16 cellular contexts compared by ENCODE assay signal in the genomic region with DNA sequence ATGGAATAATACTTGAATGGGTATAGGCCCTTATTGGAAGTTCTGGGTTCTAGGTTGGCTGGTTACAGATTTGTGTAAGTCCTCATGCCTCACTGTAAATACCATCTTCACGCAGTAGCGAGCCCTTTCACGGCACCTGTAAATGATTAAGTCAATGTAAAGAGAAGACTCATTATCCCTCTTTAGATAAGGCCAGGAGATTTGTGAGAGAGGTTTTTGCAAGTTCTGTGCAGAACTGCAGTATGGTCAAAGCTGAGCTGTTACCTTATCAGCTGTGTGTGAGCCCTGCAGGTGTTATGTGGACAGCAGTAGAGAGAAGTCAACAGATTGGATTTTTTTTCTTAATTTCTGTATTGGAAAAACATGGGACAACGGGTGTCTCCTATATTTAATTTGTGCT.
DNase-seq lines count a peak whose midpoint lies in the region; ATAC-seq and TF ChIP-seq lines count a peak whose summit lies in the region.
"Had no signal": no experiment of that assay in that cellular context is flagged by ENCODE, and none has a peak within 500 bp of the region (broad histone marks: within the 10 kb centered on the region; RNA-seq: fewer than 3 reads in every experiment).

No MANE protein-coding gene starts in this region.

- no peak overlapping the region for H3K4me3 ChIP-seq in HUES64 (ENCODE audit: low read length)
- peak overlapping the region; percentile 22 for H3K4me3 ChIP-seq in endodermal cell (ENCODE audit: low read length)
- no peak overlapping the region for H3K4me3 ChIP-seq in neuronal stem cell (ENCODE audit: low read length in 2 of 2)
- H3K4me3 ChIP-seq: HAP-1 had no signal

- no peak overlapping the region for H2BK120ac ChIP-seq in neuronal stem cell (ENCODE audit: low read depth, low read length)

- H4K91ac ChIP-seq in neuronal stem cell (ENCODE audit: low read depth, low read length, poor library complexity): no peak overlapping the region

- H2AFZ ChIP-seq in neuronal stem cell (ENCODE audit: low read length): no peak overlapping the region

- WGBS in HUES64: 68% methylated on average over 4 of the region's 4 CpGs
- 21 to 23% methylated on average over 3 to 4 of the region's 4 CpGs for WGBS in endodermal cell (ENCODE audit: insufficient coverage in 1 of 2, insufficient read length in 1 of 2), 2 experiments
- WGBS in neuronal stem cell (ENCODE audit: extremely low coverage in 2 of 2, insufficient read length in 2 of 2, insufficient replicate concordance in 1 of 2), 2 donors: no CpG with 5 or more reads among the region's 4 CpGs

- H4K8ac ChIP-seq in neuronal stem cell (ENCODE audit: low read depth, low read length): no peak overlapping the region

- no peak for ATAC-seq in HG02798 (IDR thresholded peaks at IDR 0.05; ENCODE audit: poor library complexity, unreplicated experiment)
- ATAC-seq: Right ventricle myocardium inferior had no signal

- no peak overlapping the region for H2BK5ac ChIP-seq in neuronal stem cell (ENCODE audit: low read length)

- no peaks in the 10 kb centered on the region for H3K79me1 ChIP-seq in neuronal stem cell (ENCODE audit: low read depth, low read length)

- no peak overlapping the region for H3K23ac ChIP-seq in neuronal stem cell (ENCODE audit: low read depth, low read length, poor library complexity)

- H2BK15ac ChIP-seq in neuronal stem cell (ENCODE audit: low read length): no peak overlapping the region

- H3K4me3 Mint-ChIP-seq in endodermal cell: no peak overlapping the region

- no peak overlapping the region for H3K18ac ChIP-seq in neuronal stem cell (ENCODE audit: low read length)

- DNase-seq in DMS53 treated with DMSO at 0.1 percent for 48 hours (lab: John Stamatoyannopoulos, UW; ENCODE audit: unreplicated experiment): peak; percentile 44
- peak; percentile 61 for DNase-seq in endodermal cell
- peak; percentile 29 for DNase-seq in neuronal stem cell (ENCODE audit: low spot score)
- DNase-seq in HPDE6-E6E7 (ENCODE audit: extremely low spot score): no peak
- DNase-seq in Kasumi-1 (lab: John Stamatoyannopoulos, UW): no peak
- DNase-seq: ACHN; C1 segment of cervical spinal cord; NCI-H1694; NCI-H2107; NCI-H226; NK-92 treated with Interleukin-12 subunit alpha and Interleukin-12 subunit beta, amount 100 ng/mL, for 24 hours had no signal

- peaks cover 51% of the 10 kb centered on the region for H3K4me1 ChIP-seq in HUES64 (ENCODE audit: insufficient read depth, low read length)
- H3K4me1 ChIP-seq in endodermal cell (ENCODE audit: control insufficient read depth, insufficient read depth, low read length): peaks cover 10% of the 10 kb centered on the region
- H3K4me1 ChIP-seq in neuronal stem cell (ENCODE audit: control insufficient read depth in 2 of 2, insufficient read depth in 1 of 2, low read depth in 1 of 2, low read length in 2 of 2): peaks cover 0 to 16% of the 10 kb centered on the region in 2 donors

- H3K27ac ChIP-seq in HUES64 (ENCODE audit: low read depth, low read length) (peak overlapping the region; percentile 76; the same call in 1 of the 2 replicates), endodermal cell (ENCODE audit: low read depth, low read length) (no peak overlapping the region), neuronal stem cell (replicated peaks; ENCODE audit: low read length) (peak overlapping the region; percentile 82)
- H3K27ac ChIP-seq: HL-60 had no signal

- no peak overlapping the region for H3K4ac ChIP-seq in neuronal stem cell (ENCODE audit: low read length)

- no peaks in the 10 kb centered on the region for H3K9me3 Mint-ChIP-seq in endodermal cell

- H3K14ac ChIP-seq in neuronal stem cell (ENCODE audit: low read length): no peak overlapping the region

- H3K27me3 ChIP-seq in HUES64 (ENCODE audit: insufficient read depth, low read length): peaks cover 52% of the 10 kb centered on the region
- H3K27me3 ChIP-seq in endodermal cell (ENCODE audit: control insufficient read depth, insufficient read depth, low read length, poor library complexity, severe bottlenecking): peaks cover 8% of the 10 kb centered on the region
- H3K27me3 ChIP-seq in neuronal stem cell (ENCODE audit: control insufficient read depth in 3 of 3, insufficient read depth in 3 of 3, low read depth in 1 of 3, low read length in 3 of 3): peaks cover 0 to 25% (median 0%) of the 10 kb centered on the region in 3 experiments

- no peak overlapping the region for H2AK5ac ChIP-seq in neuronal stem cell (ENCODE audit: low read depth, low read length)

- H3K4me2 ChIP-seq in neuronal stem cell (ENCODE audit: insufficient read depth, low read length, poor library complexity, severe bottlenecking): peak overlapping the region; percentile 22

- H3K4me1 Mint-ChIP-seq in endodermal cell: peaks cover 40% of the 10 kb centered on the region

- peak overlapping the region; percentile 90 for H3K27ac Mint-ChIP-seq in endodermal cell

- H2BK12ac ChIP-seq in neuronal stem cell (ENCODE audit: low read length): no peak overlapping the region

- no peaks in the 10 kb centered on the region for H3K36me3 Mint-ChIP-seq in endodermal cell (ENCODE audit: low read depth)

- H3K9me3 ChIP-seq in HUES64 (ENCODE audit: insufficient read depth, low read depth, low read length) (no peaks in the 10 kb centered on the region), endodermal cell (ENCODE audit: control insufficient read depth, low read length) (no peaks in the 10 kb centered on the region), neuronal stem cell (replicated peaks in 1 of 2; ENCODE audit: control insufficient read depth in 2 of 2, insufficient read depth in 1 of 2, low read depth in 1 of 2, low read length in 2 of 2) (no peaks in the 10 kb centered on the region)
- H3K9me3 ChIP-seq: HAP-1 had no signal

- H3K27me3 Mint-ChIP-seq in endodermal cell (ENCODE audit: insufficient read depth): no peaks in the 10 kb centered on the region

- H3K9ac ChIP-seq in HUES64 (ENCODE audit: low read depth, low read length): no peak overlapping the region
- H3K9ac ChIP-seq in endodermal cell (ENCODE audit: extremely low read depth, low read length, poor library complexity, severe bottlenecking): peak overlapping the region; percentile 17
- H3K9ac ChIP-seq in neuronal stem cell (ENCODE audit: low read depth, low read length, poor library complexity): no peak overlapping the region

- no peak for TF ChIP-seq CTCF in endodermal cell (conservative IDR thresholded peaks at IDR 0.05)

- H3K36me3 ChIP-seq in HUES64 (ENCODE audit: insufficient read depth, low read length) (no peaks in the 10 kb centered on the region), endodermal cell (ENCODE audit: control insufficient read depth, insufficient read depth, low read length) (no peaks in the 10 kb centered on the region), neuronal stem cell (replicated peaks in 1 of 2; ENCODE audit: control insufficient read depth in 2 of 2, insufficient read depth in 2 of 2, low read length in 2 of 2) (no peaks in the 10 kb centered on the region)
- H3K36me3 ChIP-seq: HAP-1 had no signal

Comparison
In these comparisons a context has a peak if more than half of its experiments do, and no peak if none do; other contexts are left out.
1. DNase-seq: peak in DMS53 treated with DMSO at 0.1 percent for 48 hours (single experiment), endodermal cell (single experiment) and neuronal stem cell (single experiment); none in HPDE6-E6E7 (single experiment) and Kasumi-1 (0 of 2).